8 cellular contexts compared by ENCODE assay signal in the genomic region with DNA sequence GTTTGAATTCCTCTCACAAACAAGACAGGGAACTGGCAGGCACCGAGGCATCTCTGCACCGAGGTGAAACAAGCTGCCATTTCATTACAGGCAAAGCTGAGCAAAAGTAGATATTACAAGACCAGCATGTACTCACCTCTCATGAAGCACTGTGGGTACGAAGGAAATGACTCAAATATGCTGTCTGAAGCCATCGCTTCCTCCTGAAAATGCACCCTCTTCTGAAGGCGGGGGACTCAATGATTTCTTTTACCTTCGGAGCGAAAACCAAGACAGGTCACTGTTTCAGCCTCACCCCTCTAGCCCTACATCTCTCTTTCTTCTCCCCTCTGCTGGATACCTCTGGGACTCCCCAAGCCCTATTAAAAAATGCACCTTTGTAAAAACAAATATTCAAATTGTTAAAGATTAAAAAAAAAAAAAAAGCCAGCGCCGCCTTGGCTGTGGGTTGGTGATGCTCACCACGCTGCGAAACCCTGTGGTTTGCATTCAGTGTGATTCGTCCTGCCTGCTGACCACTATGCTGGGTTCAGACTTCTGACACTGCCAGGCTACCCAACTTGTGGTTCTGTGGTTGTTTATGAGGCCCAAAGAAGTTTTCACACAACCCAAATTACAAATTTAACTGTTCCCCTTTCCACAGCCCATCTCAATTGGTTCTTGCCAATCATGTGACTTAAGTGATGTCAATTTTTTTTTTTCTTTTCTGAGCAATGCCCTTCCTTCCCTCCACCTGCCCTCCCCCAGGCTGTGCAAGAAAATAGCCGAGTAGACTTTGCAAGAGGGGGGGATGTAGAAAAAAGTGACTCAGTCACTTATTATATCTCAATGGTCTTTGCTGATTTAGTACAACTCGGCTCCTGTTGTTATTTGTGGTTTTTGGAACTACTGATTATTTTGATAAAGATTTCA. TPM values are rescaled to one million over a fixed set of nuclear protein-coding genes. Genes with fewer than 3 reads are reported as not detected.
A peak's percentile ranks its signal among the peaks of the same experiment; 100 is the strongest.
DNase-seq lines count a peak whose midpoint lies in the region; ATAC-seq and TF ChIP-seq lines count a peak whose summit lies in the region.

A gene (minus strand): TSS at position 597 of the 912 bp plus-strand sequence.

- H3K9me2 ChIP-seq in DOHH2 (replicated peaks; ENCODE audit: control insufficient read depth, low read length): no peaks in the 10 kb centered on the region

- peak within 1 kb of the TSS; percentile 91 for H3K27ac ChIP-seq in DOHH2 (ENCODE audit: low read depth, low read length)
- peak within 1 kb of the TSS; percentile 23; the same call in 1 of the 2 replicates for H3K27ac ChIP-seq in KMS-11
- H3K27ac ChIP-seq in subcutaneous abdominal adipose tissue (ENCODE audit: low read depth, low read length): peak within 1 kb of the TSS; percentile 24

- DNase-seq in activated CD4-positive, CD25-positive, alpha-beta regulatory T cell treated with anti-CD3 and anti-CD28 coated beads, Interleukin-2, amount 50 U/mL, for 72 hours: peak; percentile 71
- DNase-seq in naive B cell (peak; percentile 88), NCI-H748 (lab: John Stamatoyannopoulos, UW; ENCODE audit: unreplicated experiment) (no peak)

- H3K4me1 ChIP-seq in DOHH2 (ENCODE audit: control insufficient read depth, low read length) (peaks cover 56% of the 10 kb centered on the region), KMS-11 (ENCODE audit: low read depth, poor library complexity, severe bottlenecking) (peaks cover 52% of the 10 kb centered on the region), subcutaneous abdominal adipose tissue (ENCODE audit: control insufficient read depth in 5 of 5, insufficient read depth in 5 of 5, low read length in 5 of 5) (peaks cover 7 to 47% (median 36%) of the 10 kb centered on the region in 5 donors)

- ATAC-seq in GM21723 (IDR thresholded peaks at IDR 0.05; ENCODE audit: unreplicated experiment): peak; percentile 51
- peak; percentile 68 to 69 for ATAC-seq in naive B cell (ENCODE audit: low read depth in 2 of 2)

- intact Hi-C loops in dendritic cell treated with granulocyte-macrophage colony-stimulating factor and Interleukin-4, amounts not matched to agents 40 ng/mL and 50 ng/mL, for 4 days (cut with micrococcal nuclease): loop anchor here (1.0 to 5.0 kb wide), 3 partner anchors 158 to 233 kb away; no protein-coding TSS in a partner anchor

- H3K36me3 Mint-ChIP-seq in dendritic cell treated with granulocyte-macrophage colony-stimulating factor and Interleukin-4, amounts not matched to agents 40 ng/mL and 50 ng/mL, for 4 days (ENCODE audit: low read depth): peaks cover 40% of the 10 kb centered on the region
- no peaks in the 10 kb centered on the region for H3K36me3 Mint-ChIP-seq in naive B cell

- H4K20me1 ChIP-seq in DOHH2 (ENCODE audit: control insufficient read depth, insufficient read depth, low read depth, low read length) (0 out of 2 replicates have a peak, but pooled peaks cover 3% of the 10 kb centered on the region), KMS-11 (ENCODE audit: insufficient read depth) (no peaks in the 10 kb centered on the region)

- peak within 1 kb of the TSS; percentile 9; the same call in 1 of the 2 replicates for H3K9ac ChIP-seq in KMS-11
- peak within 1 kb of the TSS in 3 of 5 donors; percentile 0 to 66 (median 3) for H3K9ac ChIP-seq in subcutaneous abdominal adipose tissue (ENCODE audit: low read length in 5 of 5)

- no peaks in the 10 kb centered on the region for H3K27me3 Mint-ChIP-seq in dendritic cell treated with granulocyte-macrophage colony-stimulating factor and Interleukin-4, amounts not matched to agents 40 ng/mL and 50 ng/mL, for 4 days
- no peaks in the 10 kb centered on the region for H3K27me3 Mint-ChIP-seq in naive B cell

- TF ChIP-seq CTCF in DOHH2 (IDR thresholded peaks at IDR 0.05; ENCODE audit: low read depth, low read length, poor library complexity, severe bottlenecking): peak; percentile 12
- TF ChIP-seq CTCF in KMS-11 (conservative IDR thresholded peaks at IDR 0.05; ENCODE audit: low read depth, low read length): 0 out of 2 replicates have a peak, but pooled peaks have one; percentile 16

- peak within 1 kb of the TSS; percentile 90 for H3K4me3 ChIP-seq in DOHH2 (ENCODE audit: low read length)
- H3K4me3 ChIP-seq in KMS-11 (IDR thresholded peaks at IDR 0.05; ENCODE audit: insufficient read depth, low read depth, low read length): no peak within 1 kb of the TSS
- peak within 1 kb of the TSS; percentile 4 to 64 (median 54) for H3K4me3 ChIP-seq in subcutaneous abdominal adipose tissue (ENCODE audit: low read depth in 1 of 5, low read length in 5 of 5)

- peak within 1 kb of the TSS; percentile 22 for H2AFZ ChIP-seq in KMS-11 (ENCODE audit: low read depth)

- H3K4me3 Mint-ChIP-seq in dendritic cell treated with granulocyte-macrophage colony-stimulating factor and Interleukin-4, amounts not matched to agents 40 ng/mL and 50 ng/mL, for 4 days: peak within 1 kb of the TSS; percentile 92
- H3K4me3 Mint-ChIP-seq in naive B cell: peak within 1 kb of the TSS; percentile 86 to 98 (median 94)

- H3K79me2 ChIP-seq in DOHH2 (ENCODE audit: control insufficient read depth, low read length): peaks cover 55% of the 10 kb centered on the region
- no peaks in the 10 kb centered on the region for H3K79me2 ChIP-seq in KMS-11 (ENCODE audit: insufficient read depth, low read depth)

- peaks cover 78% of the 10 kb centered on the region for H3K4me1 Mint-ChIP-seq in dendritic cell treated with granulocyte-macrophage colony-stimulating factor and Interleukin-4, amounts not matched to agents 40 ng/mL and 50 ng/mL, for 4 days (ENCODE audit: low read depth)
- peaks cover 64 to 72% (median 65%) of the 10 kb centered on the region in 3 donors for H3K4me1 Mint-ChIP-seq in naive B cell

- no peaks in the 10 kb centered on the region for H3K9me3 Mint-ChIP-seq in dendritic cell treated with granulocyte-macrophage colony-stimulating factor and Interleukin-4, amounts not matched to agents 40 ng/mL and 50 ng/mL, for 4 days
- no peaks in the 10 kb centered on the region for H3K9me3 Mint-ChIP-seq in naive B cell

- H3K27me3 ChIP-seq in DOHH2 (ENCODE audit: control insufficient read depth, low read length): no peaks in the 10 kb centered on the region
- H3K27me3 ChIP-seq in KMS-11 (ENCODE audit: insufficient read depth, low read depth): peaks cover 36% of the 10 kb centered on the region
- H3K27me3 ChIP-seq in subcutaneous abdominal adipose tissue (ENCODE audit: control insufficient read depth in 5 of 5, insufficient read depth in 4 of 5, low read length in 5 of 5): no peaks in the 10 kb centered on the region

- peaks cover 23% of the 10 kb centered on the region for H3F3A ChIP-seq in DOHH2 (ENCODE audit: control insufficient read depth, insufficient read depth)

- H3K27ac Mint-ChIP-seq in dendritic cell treated with granulocyte-macrophage colony-stimulating factor and Interleukin-4, amounts not matched to agents 40 ng/mL and 50 ng/mL, for 4 days: peak within 1 kb of the TSS; percentile 95
- H3K27ac Mint-ChIP-seq in naive B cell: peak within 1 kb of the TSS; percentile 93 to 99 (median 98)

- H3K4me2 ChIP-seq in DOHH2 (ENCODE audit: low read length): peak within 1 kb of the TSS; percentile 95
- peak within 1 kb of the TSS; percentile 100 for H3K4me2 ChIP-seq in KMS-11

- peaks cover 43% of the 10 kb centered on the region for H3K36me3 ChIP-seq in DOHH2 (ENCODE audit: control insufficient read depth, low read length)
- H3K36me3 ChIP-seq in KMS-11 (ENCODE audit: insufficient read depth): no peaks in the 10 kb centered on the region
- H3K36me3 ChIP-seq in subcutaneous abdominal adipose tissue (ENCODE audit: control insufficient read depth in 5 of 5, insufficient read depth in 5 of 5, low read length in 5 of 5): no peaks in the 10 kb centered on the region

- H3K9me3 ChIP-seq in DOHH2 (ENCODE audit: control insufficient read depth, insufficient read depth, low read length) (no peaks in the 10 kb centered on the region), subcutaneous abdominal adipose tissue (ENCODE audit: control insufficient read depth in 5 of 5, low read length in 5 of 5) (no peaks in the 10 kb centered on the region)

RNA-seq across cellular contexts. Expression of the gene that starts here (rescaled TPM):
- 10 to 100 TPM in 5 of 6 donors, 1 to 10 TPM in 1; 8.8 to 20.7 (median 14.6) TPM for polyA plus RNA-seq in naive B cell (ENCODE audit: low read depth in 6 of 6)

Comparison
In these comparisons a context has a peak if more than half of its experiments do, and no peak if none do; other contexts are left out.
1. H3K27ac ChIP-seq: peak in every context shown above with its lines; median percentile 91 in DOHH2; 24 in subcutaneous abdominal adipose tissue; 23 in KMS-11.